Comparison of ENCODE assay signal across 9 cellular contexts in the genomic region with DNA sequence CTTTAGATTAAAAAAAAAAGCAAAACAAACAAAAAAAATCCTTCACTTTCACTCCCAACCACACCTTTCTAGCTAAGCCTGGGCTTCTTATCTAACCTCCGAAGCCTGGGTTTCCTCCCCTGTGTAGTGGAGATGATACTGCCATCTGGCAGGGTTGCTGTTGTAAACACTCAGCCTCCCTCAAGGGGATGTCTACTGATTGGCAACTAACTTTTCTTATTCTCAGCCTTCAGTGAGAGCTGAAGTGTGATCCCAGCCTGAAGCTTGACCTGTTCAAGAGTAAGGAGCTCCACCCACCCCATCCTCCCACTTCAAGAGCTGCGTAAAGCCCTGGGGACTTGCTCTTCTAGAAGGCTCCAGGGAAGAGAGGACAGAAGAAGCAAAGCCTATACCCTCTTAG. TPM values are rescaled to one million over a fixed set of nuclear protein-coding genes. Genes with fewer than 3 reads are reported as not detected.
DNase-seq lines count a peak whose midpoint lies in the region; ATAC-seq and TF ChIP-seq lines count a peak whose summit lies in the region.
"Had no signal": no experiment of that assay in that cellular context is flagged by ENCODE, and none has a peak within 500 bp of the region (broad histone marks: within the 10 kb centered on the region; RNA-seq: fewer than 3 reads in every experiment).

No MANE protein-coding gene starts in this region.

- TF ChIP-seq CTCF in fibroblast of the aortic adventitia (IDR thresholded peaks at IDR 0.05; ENCODE audit: insufficient read depth, low read length) (no peak), thoracic aorta (IDR thresholded peaks at IDR 0.05) (no peak)

- H3K4me3 ChIP-seq in fibroblast of the aortic adventitia (ENCODE audit: low read depth, low read length) (no peak overlapping the region), thoracic aorta (peak overlapping the region; percentile 67)
- H3K4me3 ChIP-seq: lung had no signal

- no peak overlapping the region for H3K4me3 Mint-ChIP-seq in activated T-cell treated with anti-CD3 and anti-CD28 coated beads, Interleukin-2, amount 50 U/mL, for 4 hours

- peaks cover 8% of the 10 kb centered on the region for H3K4me1 Mint-ChIP-seq in activated T-cell treated with anti-CD3 and anti-CD28 coated beads, Interleukin-2, amount 50 U/mL, for 4 hours (ENCODE audit: low read depth)

- ATAC-seq in thoracic aorta (ENCODE audit: insufficient number of reproducible peaks, low FRiP score, low read depth), result no peak
- ATAC-seq in activated T-cell treated with anti-CD3 and anti-CD28 coated beads, Interleukin-2, amount 50 U/mL, for 4 hours, result no peak

- H3K27ac ChIP-seq in thoracic aorta, result no peak overlapping the region

- H3K36me3 ChIP-seq in thoracic aorta, result no peaks in the 10 kb centered on the region

- H3K9me3 Mint-ChIP-seq in activated T-cell treated with anti-CD3 and anti-CD28 coated beads, Interleukin-2, amount 50 U/mL, for 4 hours, result no peaks in the 10 kb centered on the region

- peaks cover 4 to 14% of the 10 kb centered on the region in 2 donors for H3K4me1 ChIP-seq in thoracic aorta (ENCODE audit: control insufficient read depth in 1 of 2, low read depth in 2 of 2)

- H3K36me3 Mint-ChIP-seq in activated T-cell treated with anti-CD3 and anti-CD28 coated beads, Interleukin-2, amount 50 U/mL, for 4 hours (ENCODE audit: insufficient read depth), result no peaks in the 10 kb centered on the region

- no peaks in the 10 kb centered on the region for H3K9me3 ChIP-seq in thoracic aorta

- peaks cover 19% of the 10 kb centered on the region for H3K27me3 Mint-ChIP-seq in activated T-cell treated with anti-CD3 and anti-CD28 coated beads, Interleukin-2, amount 50 U/mL, for 4 hours (ENCODE audit: low read depth)

- H3K27me3 ChIP-seq in thoracic aorta (replicated peaks; ENCODE audit: insufficient read depth), result no peaks in the 10 kb centered on the region

- peak; percentile 23 for DNase-seq in NCI-H2196 (lab: John Stamatoyannopoulos, UW; ENCODE audit: unreplicated experiment)
- DNase-seq in NCI-H2196 treated with DMSO at 0.1 percent for 48 hours (lab: John Stamatoyannopoulos, UW; ENCODE audit: unreplicated experiment), result no peak
- peak; percentile 63 for DNase-seq in NCI-H69 (lab: John Stamatoyannopoulos, UW)
- DNase-seq in fibroblast of the aortic adventitia (ENCODE audit: low read depth), result peak; percentile 13
- no peak for DNase-seq in thoracic aorta (ENCODE audit: low spot score)
- no peak for DNase-seq in SIG-M5 (lab: John Stamatoyannopoulos, UW)
- no peak for DNase-seq in activated T-cell treated with anti-CD3 and anti-CD28 coated beads, Interleukin-2, amount 50 U/mL, for 4 hours
- no peak for DNase-seq in COLO668 (lab: John Stamatoyannopoulos, UW; ENCODE audit: unreplicated experiment)

RNA-seq across cellular contexts. Expression of a gene that starts 21.5 kb away (rescaled TPM):
- total RNA-seq in fibroblast of the aortic adventitia (ENCODE audit: low replicate concordance) (0.45 and 2.7 TPM in 2 replicates), thoracic aorta (1 to 10 TPM in 1 of 2 donors, not detected in 1; 3.6 TPM)
- total RNA-seq in activated T-cell treated with anti-CD3 and anti-CD28 coated beads, Interleukin-2, amount 50 U/mL, for 4 hours, result 1 to 10 TPM in 2 of 3 donors, under 1 TPM in 1; 0.86 to 5.0 (median 1.7) TPM

Comparison
In these comparisons a context has a peak if more than half of its experiments do, and no peak if none do; other contexts are left out.
1. DNase-seq: peak in NCI-H2196 (single experiment), NCI-H69 (single experiment) and fibroblast of the aortic adventitia (single experiment); none in NCI-H2196 treated with DMSO at 0.1 percent for 48 hours (single experiment), thoracic aorta (single experiment), SIG-M5 (single experiment), activated T-cell treated with anti-CD3 and anti-CD28 coated beads, Interleukin-2, amount 50 U/mL, for 4 hours (single experiment) and COLO668 (single experiment).